Comparison of ENCODE assay signal across 24 cellular contexts in genomic region chr10:112607506-112607905, GRCh38.
"Had no signal": no experiment of that assay in that cellular context is flagged by ENCODE, and none has a peak within 500 bp of the region (broad histone marks: within the 10 kb centered on the region; RNA-seq: fewer than 3 reads in every experiment).

No MANE protein-coding gene starts in this region.

- H3K36me3 ChIP-seq: colonic mucosa, esophagus squamous epithelium, gastrocnemius medialis, heart left ventricle had no signal

- H3K27ac ChIP-seq: colonic mucosa, coronary artery, dorsolateral prefrontal cortex, epithelial cell of prostate, esophagus muscularis mucosa, esophagus squamous epithelium, foreskin keratinocyte, gastrocnemius medialis, gastroesophageal sphincter, heart left ventricle, heart right ventricle had no signal

- ATAC-seq: effector memory CD8-positive, alpha-beta T cell; esophagus mucosa; foreskin keratinocyte; gastrocnemius medialis; gastroesophageal sphincter; heart left ventricle; heart right ventricle had no signal

- H3K27me3 ChIP-seq: colonic mucosa, dorsolateral prefrontal cortex, esophagus muscularis mucosa, esophagus squamous epithelium, foreskin keratinocyte, gastrocnemius medialis, gastroesophageal sphincter, heart left ventricle, heart right ventricle had no signal

- H3K9me3 Mint-ChIP-seq: dendritic cell treated with granulocyte-macrophage colony-stimulating factor and Interleukin-4, amounts not matched to agents 40 ng/mL and 50 ng/mL, for 4 days; effector memory CD8-positive, alpha-beta T cell; endodermal cell had no signal

- H3K4me1 ChIP-seq: colonic mucosa, esophagus muscularis mucosa, esophagus squamous epithelium, foreskin keratinocyte, gastrocnemius medialis, gastroesophageal sphincter, heart left ventricle, heart right ventricle had no signal

- H3K9me3 ChIP-seq: colonic mucosa, esophagus muscularis mucosa, esophagus squamous epithelium, gastrocnemius medialis, gastroesophageal sphincter, heart left ventricle, heart right ventricle had no signal

- H3K4me1 Mint-ChIP-seq: endodermal cell had no signal

- H3K4me3 Mint-ChIP-seq: dendritic cell treated with granulocyte-macrophage colony-stimulating factor and Interleukin-4, amounts not matched to agents 40 ng/mL and 50 ng/mL, for 4 days; effector memory CD8-positive, alpha-beta T cell; endodermal cell had no signal

- H3K27ac Mint-ChIP-seq: dendritic cell treated with granulocyte-macrophage colony-stimulating factor and Interleukin-4, amounts not matched to agents 40 ng/mL and 50 ng/mL, for 4 days; effector memory CD8-positive, alpha-beta T cell; endodermal cell had no signal

- H3K27me3 Mint-ChIP-seq: dendritic cell treated with granulocyte-macrophage colony-stimulating factor and Interleukin-4, amounts not matched to agents 40 ng/mL and 50 ng/mL, for 4 days; effector memory CD8-positive, alpha-beta T cell had no signal

- DNase-seq: colonic mucosa; cortex of kidney; dermis blood vessel endothelial cell; dorsolateral prefrontal cortex; effector CD4-positive, alpha-beta T cell; effector CD8-positive, alpha-beta T cell; effector memory CD4-positive, alpha-beta T cell; effector memory CD8-positive, alpha-beta T cell; endodermal cell; erythroblast; esophagus squamous epithelium; foreskin keratinocyte; foreskin melanocyte; gastrocnemius medialis; glutamatergic neuron; head of caudate nucleus; heart left ventricle; heart right ventricle had no signal

- H3K4me3 ChIP-seq: colonic mucosa, coronary artery, dorsolateral prefrontal cortex, esophagus muscularis mucosa, esophagus squamous epithelium, gastrocnemius medialis, gastroesophageal sphincter, heart left ventricle, heart right ventricle had no signal
